ENCODE assay signal across 9 cellular contexts in genomic region chr9:126514037-126514821, GRCh38.
DNase-seq lines count a peak whose midpoint lies in the region; ATAC-seq lines count a peak whose summit lies in the region.
"Had no signal": no experiment of that assay in that cellular context is flagged by ENCODE, and none has a peak within 500 bp of the region (broad histone marks: within the 10 kb centered on the region; RNA-seq: fewer than 3 reads in every experiment).

No MANE protein-coding gene starts in this region.

- peaks cover 25% of the 10 kb centered on the region for H3K4me1 Mint-ChIP-seq in activated CD4-positive, alpha-beta T cell treated with anti-CD3 and anti-CD28 coated beads, Interleukin-2, amount 10 ng/mL, durations not matched to agents 7 days and 5 days
- H3K4me1 Mint-ChIP-seq in memory B cell: peaks cover 9% of the 10 kb centered on the region

- no peak overlapping the region for H3K4me3 ChIP-seq in effector memory CD4-positive, alpha-beta T cell (ENCODE audit: insufficient read depth, low read depth, low read length, poor library complexity, severe bottlenecking)
- H3K4me3 ChIP-seq: SJCRH30 had no signal

- POLR2A ChIA-PET in activated CD4-positive, alpha-beta T cell treated with anti-CD3 and anti-CD28 coated beads, Interleukin-2, amount 10 ng/mL, durations not matched to agents 7 days and 5 days (lab: Charles Lee): no interaction called here

- peaks cover 12% of the 10 kb centered on the region for H3K27me3 ChIP-seq in effector memory CD4-positive, alpha-beta T cell (replicated peaks; ENCODE audit: control insufficient read depth, insufficient read depth, low read length, poor library complexity, severe bottlenecking)
- H3K27me3 ChIP-seq: SJCRH30 had no signal

- CTCF ChIA-PET in activated CD4-positive, alpha-beta T cell treated with anti-CD3 and anti-CD28 coated beads, Interleukin-2, amount 10 ng/mL, durations not matched to agents 7 days and 5 days (lab: Charles Lee): interaction anchor here (0.8 to 2.0 kb wide), 7 partner anchors 11 to 44 kb away, joined by 3 to 8 read pairs (median 4); no protein-coding TSS in a partner anchor

- DNase-seq in DMS53 (lab: John Stamatoyannopoulos, UW): peak; percentile 71
- peak; percentile 19 for DNase-seq in MV-4-11 (lab: John Stamatoyannopoulos, UW)
- DNase-seq in activated CD4-positive, alpha-beta T cell treated with anti-CD3 and anti-CD28 coated beads, Interleukin-2, amount 10 ng/mL, durations not matched to agents 7 days and 5 days: peak; percentile 52
- peak; percentile 43 to 58 (median 53) for DNase-seq in effector memory CD4-positive, alpha-beta T cell
- DNase-seq in memory B cell (ENCODE audit: low spot score in 2 of 2): peak; percentile 52 to 77
- peak; percentile 15 to 33 for DNase-seq in stimulated activated CD8-positive, alpha-beta memory T cell treated with anti-CD3 and anti-CD28 coated beads, Interleukin-4, amount 100 ng/mL, for 1 hour (ENCODE audit: low read depth in 2 of 2, low spot score in 1 of 2)
- no peak for DNase-seq in NCI-H1048 (lab: John Stamatoyannopoulos, UW)

- H3K27ac ChIP-seq in effector memory CD4-positive, alpha-beta T cell (ENCODE audit: insufficient read depth, low read length, poor library complexity, severe bottlenecking): no peak overlapping the region
- H3K27ac ChIP-seq: SJCRH30 had no signal

- no peak overlapping the region for H3K4me3 Mint-ChIP-seq in activated CD4-positive, alpha-beta T cell treated with anti-CD3 and anti-CD28 coated beads, Interleukin-2, amount 10 ng/mL, durations not matched to agents 7 days and 5 days
- H3K4me3 Mint-ChIP-seq in memory B cell: no peak overlapping the region

- peaks cover 23% of the 10 kb centered on the region for H3K4me1 ChIP-seq in effector memory CD4-positive, alpha-beta T cell (ENCODE audit: control insufficient read depth, insufficient read depth, low read length, poor library complexity, severe bottlenecking)

- H3K36me3 ChIP-seq in effector memory CD4-positive, alpha-beta T cell (ENCODE audit: control insufficient read depth, insufficient read depth, low read length): no peaks in the 10 kb centered on the region
- H3K36me3 ChIP-seq: SJCRH30 had no signal

- H3K9me3 Mint-ChIP-seq in activated CD4-positive, alpha-beta T cell treated with anti-CD3 and anti-CD28 coated beads, Interleukin-2, amount 10 ng/mL, durations not matched to agents 7 days and 5 days: no peaks in the 10 kb centered on the region
- no peaks in the 10 kb centered on the region for H3K9me3 Mint-ChIP-seq in memory B cell

- H3K27ac Mint-ChIP-seq in activated CD4-positive, alpha-beta T cell treated with anti-CD3 and anti-CD28 coated beads, Interleukin-2, amount 10 ng/mL, durations not matched to agents 7 days and 5 days: no peak overlapping the region
- no peak overlapping the region for H3K27ac Mint-ChIP-seq in memory B cell

- H3K27me3 Mint-ChIP-seq in activated CD4-positive, alpha-beta T cell treated with anti-CD3 and anti-CD28 coated beads, Interleukin-2, amount 10 ng/mL, durations not matched to agents 7 days and 5 days: peaks cover 67% of the 10 kb centered on the region
- H3K27me3 Mint-ChIP-seq in memory B cell: peaks cover 19% of the 10 kb centered on the region

- H3K9me3 ChIP-seq in effector memory CD4-positive, alpha-beta T cell (ENCODE audit: control insufficient read depth, low read length): no peaks in the 10 kb centered on the region
- H3K9me3 ChIP-seq: SJCRH30 had no signal

- H3K36me3 Mint-ChIP-seq in activated CD4-positive, alpha-beta T cell treated with anti-CD3 and anti-CD28 coated beads, Interleukin-2, amount 10 ng/mL, durations not matched to agents 7 days and 5 days (ENCODE audit: low read depth): no peaks in the 10 kb centered on the region
- no peaks in the 10 kb centered on the region for H3K36me3 Mint-ChIP-seq in memory B cell

- peak; percentile 86 for ATAC-seq in memory B cell (ENCODE audit: low read depth)
- ATAC-seq in HG03442 (IDR thresholded peaks at IDR 0.05; ENCODE audit: unreplicated experiment): no peak
